ENCODE assay signal across 23 cellular contexts in the genomic region with DNA sequence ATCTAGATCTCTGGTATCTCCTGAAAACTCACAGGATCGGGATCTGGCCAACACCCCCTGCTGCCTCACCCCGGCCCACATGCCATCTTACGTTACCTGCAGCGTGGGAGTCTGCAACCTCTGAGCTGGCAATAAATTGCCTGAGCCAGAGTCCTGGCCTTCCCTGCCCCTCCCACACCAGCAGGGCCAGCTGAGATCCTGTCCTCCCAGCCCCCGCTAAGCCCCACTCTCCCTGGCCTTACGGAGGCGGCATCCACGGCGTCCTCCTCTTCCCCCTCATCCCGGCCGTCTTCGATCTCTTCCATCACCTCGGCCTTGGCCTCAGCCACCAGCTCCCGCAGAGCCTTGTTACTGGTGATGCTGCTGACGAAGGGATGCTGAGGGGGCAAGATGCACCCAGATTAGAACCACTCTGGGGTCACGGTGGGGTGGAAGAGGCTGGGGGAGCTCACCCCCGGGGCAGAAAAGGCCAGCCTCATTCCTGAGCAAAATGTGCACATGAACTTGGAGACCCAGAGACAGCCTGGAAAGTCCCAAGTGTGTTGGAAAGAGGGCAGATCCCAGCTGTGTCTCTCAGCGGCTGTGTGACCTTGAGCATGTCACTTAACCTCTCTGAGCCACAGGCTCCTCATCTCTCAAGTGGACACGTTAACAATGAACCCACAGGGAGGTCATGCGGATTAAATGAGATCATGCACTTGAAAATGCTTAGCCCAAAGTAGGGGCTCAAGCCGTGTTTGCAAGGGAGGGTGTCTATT.
DNase-seq lines count a peak whose midpoint lies in the region; ATAC-seq, FAIRE-seq and TF ChIP-seq lines count a peak whose summit lies in the region.
"Had no signal": no experiment of that assay in that cellular context is flagged by ENCODE, and none has a peak within 500 bp of the region (broad histone marks: within the 10 kb centered on the region; RNA-seq: fewer than 3 reads in every experiment).

No MANE protein-coding gene starts in this region.

- H3K9me3 Mint-ChIP-seq in activated naive CD4-positive, alpha-beta T cell treated with anti-CD3 and anti-CD28 coated beads, Interleukin-2, amount 10 ng/mL, durations not matched to agents 7 days and 5 days, result no peaks in the 10 kb centered on the region
- H3K9me3 Mint-ChIP-seq in activated naive CD4-positive, alpha-beta T cell treated with anti-CD3 and anti-CD28 coated beads, Interleukin-2, amount 50 U/mL, for 72 hours, result peaks cover 0 to 3% of the 10 kb centered on the region in 2 donors
- H3K9me3 Mint-ChIP-seq in stimulated activated memory B cell treated with anti-CD40 and anti-IgM and Interleukin-4, amounts not matched to agents 10 μg/mL and 1 μg/mL and 100 μg/mL, for 72 hours, result no peaks in the 10 kb centered on the region
- H3K9me3 Mint-ChIP-seq in endodermal cell, result no peaks in the 10 kb centered on the region
- H3K9me3 Mint-ChIP-seq: activated naive CD4-positive, alpha-beta T cell treated with anti-CD3 and anti-CD28 coated beads, Interleukin-2, amount 50 U/mL, for 24 hours; brain; type B pancreatic cell had no signal

- peak overlapping the region; percentile 52 for H3K27ac Mint-ChIP-seq in activated naive CD4-positive, alpha-beta T cell treated with anti-CD3 and anti-CD28 coated beads, Interleukin-2, amount 10 ng/mL, durations not matched to agents 7 days and 5 days
- peak overlapping the region in 1 of 2 donors; percentile 77 for H3K27ac Mint-ChIP-seq in activated naive CD4-positive, alpha-beta T cell treated with anti-CD3 and anti-CD28 coated beads, Interleukin-2, amount 50 U/mL, for 72 hours
- peak overlapping the region; percentile 46 for H3K27ac Mint-ChIP-seq in stimulated activated memory B cell treated with anti-CD40 and anti-IgM and Interleukin-4, amounts not matched to agents 10 μg/mL and 1 μg/mL and 100 μg/mL, for 72 hours
- H3K27ac Mint-ChIP-seq in endodermal cell, result no peak overlapping the region
- H3K27ac Mint-ChIP-seq: activated naive CD4-positive, alpha-beta T cell treated with anti-CD3 and anti-CD28 coated beads, Interleukin-2, amount 50 U/mL, for 24 hours; type B pancreatic cell had no signal

- no peak overlapping the region for H3K9ac ChIP-seq in H1 (replicated peaks in 1 of 4; ENCODE audit: extremely low read depth in 1 of 4, low read depth in 3 of 4, low read length in 3 of 4)
- H3K9ac ChIP-seq in endodermal cell (ENCODE audit: extremely low read depth, low read length, poor library complexity, severe bottlenecking), result no peak overlapping the region

- peaks cover 6% of the 10 kb centered on the region for H3K4me1 Mint-ChIP-seq in activated naive CD4-positive, alpha-beta T cell treated with anti-CD3 and anti-CD28 coated beads, Interleukin-2, amount 10 ng/mL, durations not matched to agents 7 days and 5 days
- H3K4me1 Mint-ChIP-seq in stimulated activated memory B cell treated with anti-CD40 and anti-IgM and Interleukin-4, amounts not matched to agents 10 μg/mL and 1 μg/mL and 100 μg/mL, for 72 hours, result peaks cover 7% of the 10 kb centered on the region
- no peaks in the 10 kb centered on the region for H3K4me1 Mint-ChIP-seq in endodermal cell

- H3K4me3 Mint-ChIP-seq in activated naive CD4-positive, alpha-beta T cell treated with anti-CD3 and anti-CD28 coated beads, Interleukin-2, amount 10 ng/mL, durations not matched to agents 7 days and 5 days, result no peak overlapping the region
- H3K4me3 Mint-ChIP-seq in stimulated activated memory B cell treated with anti-CD40 and anti-IgM and Interleukin-4, amounts not matched to agents 10 μg/mL and 1 μg/mL and 100 μg/mL, for 72 hours, result no peak overlapping the region
- H3K4me3 Mint-ChIP-seq in endodermal cell, result no peak overlapping the region
- H3K4me3 Mint-ChIP-seq: activated naive CD4-positive, alpha-beta T cell treated with anti-CD3 and anti-CD28 coated beads, Interleukin-2, amount 50 U/mL, for 24 hours; type B pancreatic cell had no signal

- H3K4me2 ChIP-seq in H1 (ENCODE audit: insufficient read depth in 1 of 2, low read depth in 2 of 2, low read length in 2 of 2), result no peak overlapping the region

- no peak overlapping the region for H2BK15ac ChIP-seq in H1 (ENCODE audit: low read length)

- no peak for TF ChIP-seq EP300 in H1 (IDR thresholded peaks at IDR 0.05; ENCODE audit: borderline replicate concordance in 1 of 2, low read depth in 2 of 2, low read length in 2 of 2)

- POLR2A ChIA-PET in RWPE1 (lab: Yijun Ruan, JAX; ENCODE audit: low non-redundant PET), result no interaction called here
- POLR2A ChIA-PET in H1 (lab: Charles Lee; ENCODE audit: partially characterized antibody), result interaction anchor here (1.1 to 1.7 kb wide), 3 partner anchors 8 to 67 kb away, joined by 3 to 5 read pairs (median 3); no protein-coding TSS in a partner anchor

- no peak overlapping the region for H4K91ac ChIP-seq in H1 (replicated peaks; ENCODE audit: insufficient read length, low read length)

- no peak overlapping the region for H2BK5ac ChIP-seq in H1 (ENCODE audit: low read depth, low read length)

- H2BK20ac ChIP-seq in H1 (ENCODE audit: low read length), result no peak overlapping the region

- no peaks in the 10 kb centered on the region for H3K9me3 ChIP-seq in H1 (ENCODE audit: insufficient read depth in 2 of 2, low read depth in 1 of 2, low read length in 1 of 2)
- H3K9me3 ChIP-seq in endodermal cell (ENCODE audit: control insufficient read depth, low read length), result no peaks in the 10 kb centered on the region
- H3K9me3 ChIP-seq: colonic mucosa had no signal

- H4K5ac ChIP-seq in H1 (ENCODE audit: insufficient read length, low read depth, low read length), result no peak overlapping the region

- peaks cover 0 to 6% of the 10 kb centered on the region in 2 experiments for H4K20me1 ChIP-seq in H1 (replicated peaks in 1 of 2; ENCODE audit: control insufficient read depth in 1 of 2, insufficient read depth in 2 of 2, low read length in 2 of 2)

- H2AK5ac ChIP-seq in H1 (ENCODE audit: low read depth, low read length), result no peak overlapping the region

- DNase-seq in activated naive CD4-positive, alpha-beta T cell treated with anti-CD3 and anti-CD28 coated beads, Interleukin-2, amount 10 ng/mL, durations not matched to agents 7 days and 5 days, result no peak
- no peak for DNase-seq in activated naive CD4-positive, alpha-beta T cell treated with anti-CD3 and anti-CD28 coated beads, Interleukin-2, amount 50 U/mL, for 72 hours (ENCODE audit: low spot score in 2 of 2)
- DNase-seq in RWPE1 (ENCODE audit: low spot score), result no peak
- DNase-seq in H1 (ENCODE audit: low read depth in 1 of 2, low spot score in 2 of 2), result no peak
- DNase-seq in dedifferentiated amniotic fluid mesenchymal stem cell (ENCODE audit: extremely low spot score), result no peak
- DNase-seq in endodermal cell, result no peak
- no peak for DNase-seq in NCI-H146 treated with DMSO at 0.1 percent for 48 hours (lab: John Stamatoyannopoulos, UW; ENCODE audit: unreplicated experiment)
- DNase-seq: ACHN; activated CD4-positive, alpha-beta T cell treated with anti-CD3 and anti-CD28 coated beads, Interleukin-2, amount 50 U/mL, for 48 hours; colonic mucosa; EL; MM.1S; NCI-H1436 treated with DMSO at 0.1 percent for 48 hours; NCI-H526; stimulated activated CD4-positive, alpha-beta T cell treated with anti-CD3 and anti-CD28 coated beads, Interleukin-12 subunit alpha, Interleukin-12 subunit beta, amount 100 ng/mL, for 4 hours; WERI-Rb-1 had no signal

- peaks cover 46% of the 10 kb centered on the region for H3K36me3 Mint-ChIP-seq in activated naive CD4-positive, alpha-beta T cell treated with anti-CD3 and anti-CD28 coated beads, Interleukin-2, amount 10 ng/mL, durations not matched to agents 7 days and 5 days
- H3K36me3 Mint-ChIP-seq in activated naive CD4-positive, alpha-beta T cell treated with anti-CD3 and anti-CD28 coated beads, Interleukin-2, amount 50 U/mL, for 72 hours, result peaks cover 0 to 6% of the 10 kb centered on the region in 2 donors
- H3K36me3 Mint-ChIP-seq in stimulated activated memory B cell treated with anti-CD40 and anti-IgM and Interleukin-4, amounts not matched to agents 10 μg/mL and 1 μg/mL and 100 μg/mL, for 72 hours, result peaks cover 46% of the 10 kb centered on the region
- H3K36me3 Mint-ChIP-seq in endodermal cell (ENCODE audit: low read depth), result no peaks in the 10 kb centered on the region

- H3K56ac ChIP-seq in H1 (replicated peaks; ENCODE audit: insufficient read length, low read depth, low read length), result no peak overlapping the region

- H3K27me3 Mint-ChIP-seq in activated naive CD4-positive, alpha-beta T cell treated with anti-CD3 and anti-CD28 coated beads, Interleukin-2, amount 10 ng/mL, durations not matched to agents 7 days and 5 days, result no peaks in the 10 kb centered on the region
- no peaks in the 10 kb centered on the region for H3K27me3 Mint-ChIP-seq in stimulated activated memory B cell treated with anti-CD40 and anti-IgM and Interleukin-4, amounts not matched to agents 10 μg/mL and 1 μg/mL and 100 μg/mL, for 72 hours
- no peaks in the 10 kb centered on the region for H3K27me3 Mint-ChIP-seq in endodermal cell (ENCODE audit: insufficient read depth)
- H3K27me3 Mint-ChIP-seq: activated naive CD4-positive, alpha-beta T cell treated with anti-CD3 and anti-CD28 coated beads, Interleukin-2, amount 50 U/mL, for 24 hours; type B pancreatic cell had no signal

- no peak overlapping the region for H3K14ac ChIP-seq in H1 (ENCODE audit: insufficient read length)

- H3K36me3 ChIP-seq in H1 (ENCODE audit: control insufficient read depth in 2 of 4, insufficient read depth in 4 of 4, low read length in 3 of 4) (peaks cover 0 to 2% (median 0%) of the 10 kb centered on the region in 4 experiments; a peak in 1 of 8 replicates), endodermal cell (ENCODE audit: control insufficient read depth, insufficient read depth, low read length) (no peaks in the 10 kb centered on the region)
- H3K36me3 ChIP-seq: colonic mucosa, WERI-Rb-1 had no signal

- H3K4ac ChIP-seq in H1 (replicated peaks; ENCODE audit: insufficient read length, low read depth, low read length), result no peak overlapping the region

- no peaks in the 10 kb centered on the region for H3K79me1 ChIP-seq in H1 (ENCODE audit: low read depth, low read length)

- TF ChIP-seq RAD21 in H1 (IDR thresholded peaks at IDR 0.05 in 1 of 2, conservative IDR thresholded peaks at IDR 0.05 in 1 of 2; ENCODE audit: low read depth in 2 of 2, low read length in 2 of 2), result no peak

- peaks cover 0 to 5% (median 3%) of the 10 kb centered on the region in 4 experiments; a peak in 2 of 7 replicates for H3K4me1 ChIP-seq in H1 (replicated peaks in 1 of 4; ENCODE audit: control insufficient read depth in 3 of 4, insufficient read depth in 4 of 4, low read length in 3 of 4)
- no peaks in the 10 kb centered on the region for H3K4me1 ChIP-seq in endodermal cell (ENCODE audit: control insufficient read depth, insufficient read depth, low read length)
- H3K4me1 ChIP-seq: colonic mucosa had no signal

- no peak overlapping the region for H2AFZ ChIP-seq in H1 (ENCODE audit: low read length)

- no peak overlapping the region for H3K4me3 ChIP-seq in H1 (ENCODE audit: extremely low read depth in 1 of 4, insufficient read depth in 2 of 4, low read depth in 3 of 4, low read length in 4 of 4)
- no peak overlapping the region for H3K4me3 ChIP-seq in endodermal cell (ENCODE audit: low read length)
- H3K4me3 ChIP-seq: colonic mucosa, SK-N-MC had no signal

- no peak for TF ChIP-seq CTCF in RWPE1 (conservative IDR thresholded peaks at IDR 0.05; ENCODE audit: low read depth)
- no peak for TF ChIP-seq CTCF in H1 (IDR thresholded peaks at IDR 0.05; ENCODE audit: control extremely low read depth in 1 of 3, insufficient read depth in 1 of 3, low read depth in 1 of 3, low read length in 3 of 3)
- TF ChIP-seq CTCF in endodermal cell (conservative IDR thresholded peaks at IDR 0.05), result no peak

- no peak for FAIRE-seq in H1 (lab: Jason Lieb, UNC)
- FAIRE-seq: D721Med had no signal

- TF ChIP-seq POLR2A in H1 (IDR thresholded peaks at IDR 0.05; ENCODE audit: control extremely low read depth in 1 of 2, low read depth in 2 of 2, low read length in 2 of 2), result no peak

- CTCF ChIA-PET in activated naive CD4-positive, alpha-beta T cell treated with anti-CD3 and anti-CD28 coated beads, Interleukin-2, amount 10 ng/mL, durations not matched to agents 7 days and 5 days (lab: Charles Lee), result interaction anchor here (0.6 to 1.9 kb wide), 4 partner anchors 10 to 539 kb away, joined by 3 to 4 read pairs (median 3); no protein-coding TSS in a partner anchor
- CTCF ChIA-PET in RWPE1 (lab: Yijun Ruan, JAX), result interaction anchor here (0.9 to 1.1 kb wide), 2 partner anchors 36 to 92 kb away, joined by 3 read pairs; partner anchors contain the start of gene STK10
- CTCF ChIA-PET in H1 (lab: Charles Lee; ENCODE audit: partially characterized antibody), result interaction anchor here (0.9 to 8.8 kb wide), 15 partner anchors 9 to 197 kb away, joined by 3 to 64 read pairs (median 4); no protein-coding TSS in a partner anchor

- H3K79me2 ChIP-seq in H1 (ENCODE audit: control insufficient read depth in 1 of 2, insufficient read depth in 2 of 2, low read length in 2 of 2), result no peaks in the 10 kb centered on the region

- no peak overlapping the region for H2BK12ac ChIP-seq in H1 (ENCODE audit: low read depth, low read length)

- H3K27me3 ChIP-seq in H1 (replicated peaks in 1 of 4; ENCODE audit: control insufficient read depth in 3 of 4, extremely low read depth in 1 of 4, insufficient read depth in 3 of 4, low read length in 3 of 4) (no peaks in the 10 kb centered on the region), endodermal cell (ENCODE audit: control insufficient read depth, insufficient read depth, low read length, poor library complexity, severe bottlenecking) (no peaks in the 10 kb centered on the region)
- H3K27me3 ChIP-seq: colonic mucosa had no signal

- no peak for ATAC-seq in activated naive CD4-positive, alpha-beta T cell treated with anti-CD3 and anti-CD28 coated beads, Interleukin-2, amount 50 U/mL, for 72 hours
- ATAC-seq in stimulated activated memory B cell treated with anti-CD40 and anti-IgM and Interleukin-4, amounts not matched to agents 10 μg/mL and 1 μg/mL and 100 μg/mL, for 72 hours, result no peak

- H2BK120ac ChIP-seq in H1 (replicated peaks; ENCODE audit: low read depth, low read length), result no peak overlapping the region

- 87% methylated on average over 17 of the region's 21 CpGs; no CpG with 5 or more reads in 1 of the 2 experiments for WGBS in H1 (ENCODE audit: extremely low coverage in 1 of 2, insufficient coverage in 1 of 2, insufficient read length in 1 of 2, insufficient replicate concordance in 2 of 2, low coverage in 1 of 2, low lambda C conversion rate in 2 of 2, missing lambda C conversion rate in 1 of 2), 2 experiments
- 89 to 91% methylated on average over 10 to 21 of the region's 21 CpGs for WGBS in endodermal cell (ENCODE audit: insufficient coverage in 1 of 2, insufficient read length in 1 of 2), 2 experiments

- peaks cover 6% of the 10 kb centered on the region; the same call in 1 of the 2 replicates for H3K23me2 ChIP-seq in H1 (ENCODE audit: low read depth, low read length)

- H3K18ac ChIP-seq in H1 (ENCODE audit: extremely low read depth, low read length), result no peak overlapping the region; the same call in 1 of the 2 replicates

- peak overlapping the region; percentile 2; the same call in 1 of the 2 replicates for H4K8ac ChIP-seq in H1 (ENCODE audit: extremely low read depth, insufficient read depth, low read length)

- H3K27ac ChIP-seq in RWPE1, result peak overlapping the region; percentile 1; the same call in 1 of the 2 replicates
- peak overlapping the region; percentile 8; the same call in 1 of the 2 replicates for H3K27ac ChIP-seq in H1 (ENCODE audit: low read depth, low read length)
- H3K27ac ChIP-seq in endodermal cell (ENCODE audit: low read depth, low read length), result no peak overlapping the region
- H3K27ac ChIP-seq: C4-2B, colonic mucosa, SK-N-MC, WERI-Rb-1 had no signal

- H3K23ac ChIP-seq in H1 (ENCODE audit: insufficient read length), result no peak overlapping the region
